10 cellular contexts compared by ENCODE assay signal in genomic region chr17:65588194-65588808, GRCh38. TPM values are rescaled to one million over a fixed set of nuclear protein-coding genes. Genes with fewer than 3 reads are reported as not detected.
DNase-seq lines count a peak whose midpoint lies in the region; ATAC-seq and TF ChIP-seq lines count a peak whose summit lies in the region.
"Had no signal": no experiment of that assay in that cellular context is flagged by ENCODE, and none has a peak within 500 bp of the region (broad histone marks: within the 10 kb centered on the region; RNA-seq: fewer than 3 reads in every experiment).

No MANE protein-coding gene starts in this region.

- no peak overlapping the region for H4K8ac ChIP-seq in H9 (replicated peaks; ENCODE audit: insufficient read length, low read depth, low read length)

- H3K9me3 Mint-ChIP-seq in H9: no peaks in the 10 kb centered on the region; a peak in 1 of 5 replicates
- H3K9me3 Mint-ChIP-seq in endodermal cell: no peaks in the 10 kb centered on the region
- no peaks in the 10 kb centered on the region for H3K9me3 Mint-ChIP-seq in progenitor cell of endocrine pancreas (ENCODE audit: low read depth)
- H3K9me3 Mint-ChIP-seq: activated T-cell treated with anti-CD3 and anti-CD28 coated beads, Interleukin-2, amount 50 U/mL, for 24 hours had no signal

- H3K4me3 Mint-ChIP-seq in H9 (no peak overlapping the region), endodermal cell (no peak overlapping the region), progenitor cell of endocrine pancreas (ENCODE audit: low read depth) (no peak overlapping the region)
- H3K4me3 Mint-ChIP-seq: activated T-cell treated with anti-CD3 and anti-CD28 coated beads, Interleukin-2, amount 50 U/mL, for 24 hours had no signal

- no CpG with 5 or more reads among the region's 9 CpGs for WGBS in H9 (ENCODE audit: extremely low coverage, insufficient read length, low lambda C conversion rate)
- 87 to 88% methylated on average over 9 of the region's 9 CpGs for WGBS in endodermal cell (ENCODE audit: insufficient coverage in 1 of 2, insufficient read length in 1 of 2), 2 experiments

- H3K9ac ChIP-seq in H9 (ENCODE audit: extremely low read depth, insufficient read length, low read length) (no peak overlapping the region), endodermal cell (ENCODE audit: extremely low read depth, low read length, poor library complexity, severe bottlenecking) (no peak overlapping the region)

- no peak overlapping the region for H3K4me2 ChIP-seq in H9 (ENCODE audit: insufficient read depth, insufficient read length, low read length)

- DNase-seq in H9 (no peak), NCI-H446 treated with DMSO at 0.1 percent for 48 hours (lab: John Stamatoyannopoulos, UW) (peak; percentile 41), endodermal cell (peak; percentile 81), progenitor cell of endocrine pancreas (ENCODE audit: low spot score, unreplicated experiment) (no peak), BE2C (no peak), Kasumi-1 (lab: John Stamatoyannopoulos, UW) (no peak)
- DNase-seq: activated T-cell treated with anti-CD3 and anti-CD28 coated beads, Interleukin-2, amount 50 U/mL, for 24 hours had no signal

- no peak overlapping the region for H3T11ph ChIP-seq in H9 (ENCODE audit: low read length)

- no peak for ATAC-seq in HG03520 (IDR thresholded peaks at IDR 0.05; ENCODE audit: unreplicated experiment)
- ATAC-seq: Panc1 had no signal

- no peak overlapping the region for H4K5ac ChIP-seq in H9 (ENCODE audit: insufficient read length, low read depth, low read length)

- H3K23ac ChIP-seq in H9 (ENCODE audit: insufficient read length, low read depth, low read length): no peak overlapping the region

- H3K79me2 ChIP-seq in H9 (ENCODE audit: insufficient read depth, low read length): no peaks in the 10 kb centered on the region

- H3K14ac ChIP-seq in H9 (ENCODE audit: insufficient read depth, low read length): no peak overlapping the region

- H2AFZ ChIP-seq in H9 (ENCODE audit: low read length): no peak overlapping the region

- H2BK12ac ChIP-seq in H9 (ENCODE audit: insufficient read length, low read depth, low read length): no peak overlapping the region

- no peak overlapping the region for H2BK120ac ChIP-seq in H9 (ENCODE audit: low read depth, low read length, poor library complexity, severe bottlenecking)

- no peak overlapping the region for H3K27ac ChIP-seq in H9 (ENCODE audit: insufficient read length, low read depth, low read length)
- no peak overlapping the region for H3K27ac ChIP-seq in endodermal cell (ENCODE audit: low read depth, low read length)
- H3K27ac ChIP-seq: thoracic aorta had no signal

- no peak overlapping the region for H2BK5ac ChIP-seq in H9 (ENCODE audit: insufficient read length, low read length)

- H3K27ac Mint-ChIP-seq in H9: peak overlapping the region in 1 of 3 experiments; percentile 64; a peak in 1 of 7 replicates
- no peak overlapping the region for H3K27ac Mint-ChIP-seq in endodermal cell
- H3K27ac Mint-ChIP-seq in progenitor cell of endocrine pancreas: no peak overlapping the region
- H3K27ac Mint-ChIP-seq: activated T-cell treated with anti-CD3 and anti-CD28 coated beads, Interleukin-2, amount 50 U/mL, for 24 hours had no signal

- no peak overlapping the region for H2BK20ac ChIP-seq in H9 (ENCODE audit: low read depth, low read length, poor library complexity, severe bottlenecking)

- H3K56ac ChIP-seq in H9 (ENCODE audit: insufficient read length, low read depth, low read length): no peak overlapping the region

- H3K4me1 ChIP-seq in H9 (ENCODE audit: insufficient read depth, low read length): peaks cover 11% of the 10 kb centered on the region; the same call in 1 of the 2 replicates
- H3K4me1 ChIP-seq in endodermal cell (ENCODE audit: control insufficient read depth, insufficient read depth, low read length): peaks cover 18% of the 10 kb centered on the region
- H3K4me1 ChIP-seq in BE2C: no peaks in the 10 kb centered on the region

- H3K9me3 ChIP-seq in H9 (ENCODE audit: control insufficient read depth, low read depth, low read length) (no peaks in the 10 kb centered on the region), endodermal cell (ENCODE audit: control insufficient read depth, low read length) (no peaks in the 10 kb centered on the region), BE2C (no peaks in the 10 kb centered on the region)
- H3K9me3 ChIP-seq: thoracic aorta had no signal

- H4K91ac ChIP-seq in H9 (ENCODE audit: insufficient read length, low read depth, low read length): no peak overlapping the region

- H2AK5ac ChIP-seq in H9 (ENCODE audit: insufficient read length, low read length): no peak overlapping the region

- H3K27me3 Mint-ChIP-seq in H9 (ENCODE audit: low read depth) (peaks cover 5% of the 10 kb centered on the region), endodermal cell (ENCODE audit: insufficient read depth) (peaks cover 3% of the 10 kb centered on the region), progenitor cell of endocrine pancreas (peaks cover 18% of the 10 kb centered on the region)

- H3K4ac ChIP-seq in H9 (ENCODE audit: low read depth, low read length): no peak overlapping the region

- H4K20me1 ChIP-seq in H9 (ENCODE audit: control insufficient read depth, insufficient read depth, insufficient read length): no peaks in the 10 kb centered on the region

- no peaks in the 10 kb centered on the region for H3K79me1 ChIP-seq in H9 (ENCODE audit: insufficient read depth, low read depth, low read length, poor library complexity, severe bottlenecking)

- H3K18ac ChIP-seq in H9 (ENCODE audit: insufficient read length, low read depth, low read length): no peak overlapping the region

- H3K36me3 ChIP-seq in endodermal cell (ENCODE audit: control insufficient read depth, insufficient read depth, low read length) (no peaks in the 10 kb centered on the region), BE2C (no peaks in the 10 kb centered on the region)
- H3K36me3 ChIP-seq: thoracic aorta had no signal

- no peak overlapping the region for H2BK15ac ChIP-seq in H9 (ENCODE audit: low read depth, low read length)

- TF ChIP-seq CTCF in H9 (conservative IDR thresholded peaks at IDR 0.05) (peak; percentile 52), endodermal cell (conservative IDR thresholded peaks at IDR 0.05) (peak; percentile 79), progenitor cell of endocrine pancreas (IDR thresholded peaks at IDR 0.05; ENCODE audit: unreplicated experiment) (peak; percentile 49), BE2C (IDR thresholded peaks at IDR 0.05; ENCODE audit: low read depth, low read length) (no peak)

- H3K4me1 Mint-ChIP-seq in H9 (peaks cover 29 to 33% of the 10 kb centered on the region in 2 experiments), endodermal cell (peaks cover 39% of the 10 kb centered on the region), progenitor cell of endocrine pancreas (ENCODE audit: low read depth) (peaks cover 7% of the 10 kb centered on the region)

- H3K23me2 ChIP-seq in H9 (ENCODE audit: insufficient read length, low read depth, low read length, poor library complexity, severe bottlenecking): no peaks in the 10 kb centered on the region

- H3K4me3 ChIP-seq in endodermal cell (ENCODE audit: low read length) (no peak overlapping the region), BE2C (ENCODE audit: low read depth, low read length) (no peak overlapping the region)
- H3K4me3 ChIP-seq: thoracic aorta had no signal

- H3K27me3 ChIP-seq in H9 (ENCODE audit: insufficient read depth, low read length): no peaks in the 10 kb centered on the region
- no peaks in the 10 kb centered on the region for H3K27me3 ChIP-seq in endodermal cell (ENCODE audit: control insufficient read depth, insufficient read depth, low read length, poor library complexity, severe bottlenecking)
- no peaks in the 10 kb centered on the region for H3K27me3 ChIP-seq in BE2C

- peaks cover 0 to 2% (median 0%) of the 10 kb centered on the region in 3 experiments; a peak in 1 of 7 replicates for H3K36me3 Mint-ChIP-seq in H9 (ENCODE audit: insufficient read depth in 1 of 3, low read depth in 3 of 3)
- no peaks in the 10 kb centered on the region for H3K36me3 Mint-ChIP-seq in endodermal cell (ENCODE audit: low read depth)
- no peaks in the 10 kb centered on the region for H3K36me3 Mint-ChIP-seq in progenitor cell of endocrine pancreas (ENCODE audit: insufficient read depth)

RNA-seq across cellular contexts. Expression of gene AXIN2, which starts 26.9 kb away (rescaled TPM):
- total RNA-seq in H9 (2021) (35.0 and 35.6 TPM in 2 replicates), endodermal cell (10 to 100 TPM; 40.1 to 53.2 TPM), progenitor cell of endocrine pancreas (10.2 and 10.7 TPM in 2 replicates)
- polyA plus RNA-seq in endodermal cell (2013, experiment 1 of 2): 74.8 TPM
- 73.2 TPM for polyA plus RNA-seq in endodermal cell (2013, experiment 2 of 2)
- 1.0 TPM for polyA plus RNA-seq in BE2C (2012; ENCODE audit: insufficient read depth, insufficient read length, low read depth)

Comparison
In these comparisons a context has a peak if more than half of its experiments do, and no peak if none do; other contexts are left out.
1. DNase-seq: peak in NCI-H446 treated with DMSO at 0.1 percent for 48 hours (single experiment) and endodermal cell (single experiment); none in H9 (single experiment), progenitor cell of endocrine pancreas (single experiment), BE2C (single experiment) and Kasumi-1 (0 of 2).